Comparison of ENCODE assay signal across 9 cellular contexts in genomic region chr6:156977527-156978291, GRCh38.
DNase-seq lines count a peak whose midpoint lies in the region; ATAC-seq, FAIRE-seq and TF ChIP-seq lines count a peak whose summit lies in the region.
"Had no signal": no experiment of that assay in that cellular context is flagged by ENCODE, and none has a peak within 500 bp of the region (broad histone marks: within the 10 kb centered on the region; RNA-seq: fewer than 3 reads in every experiment).

No MANE protein-coding gene starts in this region.

- H3K27ac Mint-ChIP-seq in CD4-positive, CD25-positive, alpha-beta regulatory T cell: peak overlapping the region in 1 of 3 donors; percentile 74
- no peak overlapping the region for H3K27ac Mint-ChIP-seq in activated naive CD4-positive, alpha-beta T cell treated with anti-CD3 and anti-CD28 coated beads for 36 hours

- no TSS peak for BruUV-seq in K562 (replicated peaks; lab: Mats Ljungman, UMichigan)

- FAIRE-seq in K562 (lab: Jason Lieb, UNC): no peak

- DNase-seq in CD4-positive, CD25-positive, alpha-beta regulatory T cell: no peak
- no peak for DNase-seq in K562 (ENCODE audit: extremely low read depth in 1 of 4, low spot score in 3 of 4)
- DNase-seq in mucosa of gallbladder (ENCODE audit: low spot score): peak; percentile 58
- no peak for DNase-seq in stimulated activated CD8-positive, alpha-beta memory T cell treated with anti-CD3 and anti-CD28 coated beads, Interleukin-4, amount 100 ng/mL, for 48 hours
- no peak for DNase-seq in UCSD-AML1 (lab: John Stamatoyannopoulos, UW; ENCODE audit: unreplicated experiment)
- DNase-seq in activated naive CD4-positive, alpha-beta T cell treated with anti-CD3 and anti-CD28 coated beads for 36 hours: no peak
- DNase-seq: anterior cingulate cortex had no signal

- intact Hi-C loops in K562 (cut with micrococcal nuclease): no loop called here
- intact Hi-C loops in activated naive CD4-positive, alpha-beta T cell treated with anti-CD3 and anti-CD28 coated beads for 36 hours (cut with micrococcal nuclease): loop anchor here (2.0 to 5.0 kb wide), 3 partner anchors 41 to 560 kb away; no protein-coding TSS in a partner anchor

- no peak for TF ChIP-seq POLR2A in K562 (conservative IDR thresholded peaks at IDR 0.05)

- no peaks in the 10 kb centered on the region; the same call in 1 of the 2 replicates for H3F3A ChIP-seq in Loucy (ENCODE audit: low read depth)

- 44% methylated on average over 8 of the region's 8 CpGs for WGBS in K562 (ENCODE audit: insufficient coverage, low coverage, missing lambda C conversion rate)

- CTCF ChIA-PET in K562 (lab: Yijun Ruan, JAX; ENCODE audit: low intra/inter-chr PET ratio): no interaction called here
- CTCF ChIA-PET in activated naive CD4-positive, alpha-beta T cell treated with anti-CD3 and anti-CD28 coated beads for 36 hours (lab: Charles Lee): interaction anchor here (0.7 kb wide), 1 partner anchor 596 kb away, joined by 3 read pairs; no protein-coding TSS in a partner anchor

- peaks cover 27% of the 10 kb centered on the region for H3K4me1 ChIP-seq in CD4-positive, CD25-positive, alpha-beta regulatory T cell (ENCODE audit: control insufficient read depth, insufficient read depth, low read length, poor library complexity, severe bottlenecking)
- H3K4me1 ChIP-seq in Loucy (ENCODE audit: insufficient read depth, low read length, poor library complexity, severe bottlenecking) (peaks cover 57% of the 10 kb centered on the region), K562 (replicated peaks in 1 of 2; ENCODE audit: control insufficient read depth in 2 of 2, insufficient read depth in 2 of 2, low read length in 2 of 2) (peaks cover 0 to 2% of the 10 kb centered on the region in 2 experiments; a peak in 2 of 5 replicates)

- H3K9me3 ChIP-seq in CD4-positive, CD25-positive, alpha-beta regulatory T cell (ENCODE audit: control insufficient read depth in 2 of 2, low read length in 2 of 2): no peaks in the 10 kb centered on the region
- no peaks in the 10 kb centered on the region for H3K9me3 ChIP-seq in Loucy (ENCODE audit: insufficient read depth, low read depth, low read length)
- no peaks in the 10 kb centered on the region; the same call in 1 of the 2 replicates for H3K9me3 ChIP-seq in K562 (replicated peaks; ENCODE audit: control insufficient read depth, insufficient read depth, low read depth, low read length)

- TF ChIP-seq EP300 in K562 (IDR thresholded peaks at IDR 0.05; ENCODE audit: low read length): no peak

- in situ Hi-C loops in K562 (cut with MboI): no loop called here

- H2AFZ ChIP-seq in Loucy (ENCODE audit: low read length) (no peak overlapping the region), K562 (ENCODE audit: low read depth, low read length) (no peak overlapping the region)

- TF ChIP-seq CTCF in Loucy (conservative IDR thresholded peaks at IDR 0.05; ENCODE audit: low read length) (no peak), K562 (IDR thresholded peaks at IDR 0.05 in 2 of 3, conservative IDR thresholded peaks at IDR 0.05 in 1 of 3; ENCODE audit: insufficient read depth in 2 of 3, low read depth in 1 of 3, low read length in 3 of 3) (no peak)

- no peaks in the 10 kb centered on the region for H3K36me3 Mint-ChIP-seq in CD4-positive, CD25-positive, alpha-beta regulatory T cell
- no peaks in the 10 kb centered on the region for H3K36me3 Mint-ChIP-seq in activated naive CD4-positive, alpha-beta T cell treated with anti-CD3 and anti-CD28 coated beads for 36 hours (ENCODE audit: low read depth)

- POLR2A ChIA-PET in K562 (lab: Yijun Ruan, JAX): interaction anchor here (1.4 to 1.8 kb wide), 2 partner anchors 8 to 11 kb away, joined by 5 to 6 read pairs; no protein-coding TSS in a partner anchor

- H3K4me2 ChIP-seq in Loucy (ENCODE audit: low read depth, low read length, poor library complexity, severe bottlenecking) (peak overlapping the region; percentile 83), K562 (ENCODE audit: insufficient read depth, low read length) (no peak overlapping the region)

- H3K27ac ChIP-seq in CD4-positive, CD25-positive, alpha-beta regulatory T cell (ENCODE audit: insufficient read depth, low read length, poor library complexity, severe bottlenecking): no peak overlapping the region
- H3K27ac ChIP-seq in K562 (ENCODE audit: extremely low read depth, low read depth, low read length): no peak overlapping the region

- no peak overlapping the region for H3K4me3 ChIP-seq in CD4-positive, CD25-positive, alpha-beta regulatory T cell (ENCODE audit: low read depth, low read length)
- peak overlapping the region; percentile 80 for H3K4me3 ChIP-seq in Loucy (ENCODE audit: low read length, poor library complexity, severe bottlenecking)
- H3K4me3 ChIP-seq in K562: no peak overlapping the region

- H3K36me3 ChIP-seq in CD4-positive, CD25-positive, alpha-beta regulatory T cell (ENCODE audit: control insufficient read depth, insufficient read depth, low read length): no peaks in the 10 kb centered on the region
- H3K36me3 ChIP-seq in Loucy (ENCODE audit: insufficient read depth, low read length): no peaks in the 10 kb centered on the region
- H3K36me3 ChIP-seq in K562 (ENCODE audit: control insufficient read depth, insufficient read depth, low read length): no peaks in the 10 kb centered on the region

- TF ChIP-seq RAD21 in K562 (CRISPR knock-in tag; conservative IDR thresholded peaks at IDR 0.05 in 1 of 2, IDR thresholded peaks at IDR 0.05 in 1 of 2): no peak

- peaks cover 4% of the 10 kb centered on the region for H3K9me1 ChIP-seq in K562 (ENCODE audit: control insufficient read depth, insufficient read depth, low read length)

- H4K20me1 ChIP-seq in Loucy (ENCODE audit: insufficient read depth, low read length, poor library complexity, severe bottlenecking) (peaks cover 48% of the 10 kb centered on the region), K562 (replicated peaks; ENCODE audit: control insufficient read depth, insufficient read depth, low read length) (peaks cover 11% of the 10 kb centered on the region)

- no peaks in the 10 kb centered on the region for H3K27me3 Mint-ChIP-seq in CD4-positive, CD25-positive, alpha-beta regulatory T cell
- H3K27me3 Mint-ChIP-seq in activated naive CD4-positive, alpha-beta T cell treated with anti-CD3 and anti-CD28 coated beads for 36 hours (ENCODE audit: low read depth): no peaks in the 10 kb centered on the region

- H3K4me1 Mint-ChIP-seq in CD4-positive, CD25-positive, alpha-beta regulatory T cell: peaks cover 60 to 93% (median 81%) of the 10 kb centered on the region in 4 donors
- peaks cover 84% of the 10 kb centered on the region for H3K4me1 Mint-ChIP-seq in activated naive CD4-positive, alpha-beta T cell treated with anti-CD3 and anti-CD28 coated beads for 36 hours (ENCODE audit: low read depth)

- H3K79me2 ChIP-seq in Loucy (ENCODE audit: insufficient read depth, low read length) (peaks cover 100% of the 10 kb centered on the region), K562 (ENCODE audit: control insufficient read depth, insufficient read depth, low read length) (peaks cover 58% of the 10 kb centered on the region)

- H3K9me2 ChIP-seq in Loucy (replicated peaks; ENCODE audit: low read depth, low read length): no peaks in the 10 kb centered on the region

- H3K4me3 Mint-ChIP-seq in CD4-positive, CD25-positive, alpha-beta regulatory T cell: peak overlapping the region; percentile 44 to 68 (median 56)
- H3K4me3 Mint-ChIP-seq in activated naive CD4-positive, alpha-beta T cell treated with anti-CD3 and anti-CD28 coated beads for 36 hours: no peak overlapping the region

- H3K9me3 Mint-ChIP-seq in CD4-positive, CD25-positive, alpha-beta regulatory T cell: no peaks in the 10 kb centered on the region
- H3K9me3 Mint-ChIP-seq in activated naive CD4-positive, alpha-beta T cell treated with anti-CD3 and anti-CD28 coated beads for 36 hours: no peaks in the 10 kb centered on the region

- no peak for ATAC-seq in CD4-positive, CD25-positive, alpha-beta regulatory T cell (ENCODE audit: low read depth in 2 of 2)
- ATAC-seq in K562 (0 out of 3 replicates have a peak, but pooled peaks have one; percentile 20), GM21825 (IDR thresholded peaks at IDR 0.05; ENCODE audit: unreplicated experiment) (no peak)

- H3K27me3 ChIP-seq in CD4-positive, CD25-positive, alpha-beta regulatory T cell (ENCODE audit: control insufficient read depth, insufficient read depth, low read length): no peaks in the 10 kb centered on the region
- H3K27me3 ChIP-seq in Loucy (ENCODE audit: insufficient read depth, low read length, poor library complexity, severe bottlenecking) (no peaks in the 10 kb centered on the region), K562 (ENCODE audit: control insufficient read depth in 2 of 2, insufficient read depth in 2 of 2, low read length in 2 of 2) (no peaks in the 10 kb centered on the region)

- H3K9ac ChIP-seq in Loucy (ENCODE audit: low read depth, low read length, poor library complexity, severe bottlenecking): peak overlapping the region; percentile 74
- H3K9ac ChIP-seq in K562 (ENCODE audit: insufficient read depth in 1 of 2, low read depth in 2 of 2, low read length in 2 of 2): no peak overlapping the region

TF ChIP-seq in K562, 482 proteins besides CTCF, POLR2A, EP300 and RAD21:
- no peak for TF ChIP-seq CC2D1A (IDR thresholded peaks at IDR 0.05)
- TF ChIP-seq BRD9 (IDR thresholded peaks at IDR 0.05; ENCODE audit: low read depth, partially characterized antibody): no peak
- TF ChIP-seq, protein P1, sequence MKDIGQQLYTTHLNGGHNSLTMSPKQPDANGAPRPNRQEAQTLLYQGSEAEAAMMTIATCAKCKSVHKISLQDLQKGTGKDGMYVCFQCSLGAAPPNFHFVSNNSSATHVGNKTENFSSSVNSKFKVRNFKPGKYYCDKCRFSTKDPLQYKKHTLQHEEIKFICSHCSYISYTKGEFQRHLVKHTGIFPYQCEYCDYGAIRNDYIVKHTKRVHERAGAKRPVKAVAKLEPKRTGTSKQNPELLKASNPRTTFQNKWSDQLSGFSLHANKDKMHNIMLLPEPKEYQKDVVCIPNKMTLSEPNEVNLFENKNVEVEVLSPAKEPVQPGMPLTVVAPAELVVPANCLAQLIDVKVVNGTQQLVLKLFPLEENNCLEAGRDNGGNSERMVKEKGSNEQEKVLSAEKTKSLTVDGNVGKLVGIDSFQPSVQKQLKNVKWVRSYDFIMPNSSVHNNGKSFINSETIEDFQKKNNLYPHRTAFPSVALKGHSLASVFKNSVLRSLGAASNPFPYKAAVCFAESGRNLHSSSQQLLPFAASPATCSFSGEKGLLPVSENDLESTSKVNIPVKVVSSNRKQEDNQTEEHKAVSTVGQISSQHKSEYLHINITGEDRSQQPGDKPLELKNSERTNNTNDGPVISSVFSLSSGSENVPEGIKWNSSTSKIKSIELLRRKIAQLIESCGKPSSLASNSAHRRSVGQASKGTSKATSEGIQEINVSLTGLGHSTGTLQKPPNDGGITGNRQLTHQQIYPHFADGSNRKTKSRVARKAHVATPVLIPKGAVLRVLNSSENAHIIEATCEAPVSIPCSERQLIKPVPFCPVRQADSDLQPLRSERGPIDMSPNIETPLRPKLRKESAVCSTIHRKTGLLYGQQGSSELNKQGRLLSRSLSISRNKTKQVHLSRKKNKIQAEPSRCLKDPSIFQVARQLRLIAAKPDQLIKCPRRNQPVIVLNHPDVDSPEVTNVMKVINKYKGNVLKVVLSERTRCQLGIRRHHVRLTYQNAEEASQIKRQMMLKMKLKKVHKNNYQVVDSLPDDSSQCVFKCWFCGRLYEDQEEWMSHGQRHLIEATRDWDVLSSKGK (CRISPR knock-in tag; IDR thresholded peaks at IDR 0.05): no peak
- peak; percentile 65 for TF ChIP-seq BHLHE40 (IDR thresholded peaks at IDR 0.05; ENCODE audit: low read length)
